ENCODE assay signal across 17 cellular contexts in genomic region chr11:129930743-129931142, GRCh38.
"Had no signal": no experiment of that assay in that cellular context is flagged by ENCODE, and none has a peak within 500 bp of the region (broad histone marks: within the 10 kb centered on the region; RNA-seq: fewer than 3 reads in every experiment).

No MANE protein-coding gene starts in this region.

- H3K4me3 Mint-ChIP-seq: activated CD8-positive, alpha-beta memory T cell treated with anti-CD3 and anti-CD28 coated beads, Interleukin-2, amount 10 ng/mL, durations not matched to agents 7 days and 5 days; activated naive CD8-positive, alpha-beta T cell treated with anti-CD3 and anti-CD28 coated beads for 36 hours; activated T-cell treated with anti-CD3 and anti-CD28 coated beads, Interleukin-2, amount 50 U/mL, for 4 hours; stimulated activated naive B cell treated with anti-CD40 and anti-IgM and Interleukin-4, amounts not matched to agents 10 μg/mL and 1 μg/mL and 100 μg/mL, for 72 hours; type B pancreatic cell had no signal

- H3K27ac ChIP-seq: psoas muscle, right lobe of liver had no signal

- H3K27me3 Mint-ChIP-seq: activated CD8-positive, alpha-beta memory T cell treated with anti-CD3 and anti-CD28 coated beads, Interleukin-2, amount 10 ng/mL, durations not matched to agents 7 days and 5 days; activated naive CD8-positive, alpha-beta T cell treated with anti-CD3 and anti-CD28 coated beads for 36 hours; stimulated activated naive B cell treated with anti-CD40 and anti-IgM and Interleukin-4, amounts not matched to agents 10 μg/mL and 1 μg/mL and 100 μg/mL, for 72 hours; type B pancreatic cell had no signal

- ATAC-seq: activated CD4-positive, CD25-positive, alpha-beta regulatory T cell treated with anti-CD3 and anti-CD28 coated beads, Interleukin-2, amount 50 U/mL, for 24 hours; activated CD8-positive, alpha-beta memory T cell treated with anti-CD3 and anti-CD28 coated beads, Interleukin-2, amount 10 ng/mL, durations not matched to agents 7 days and 5 days; activated T-cell treated with anti-CD3 and anti-CD28 coated beads, Interleukin-2, amount 50 U/mL, for 4 hours; psoas muscle; stimulated activated naive B cell treated with anti-CD40 and anti-IgM and Interleukin-4, amounts not matched to agents 10 μg/mL and 1 μg/mL and 100 μg/mL, for 72 hours had no signal

- H3K27ac Mint-ChIP-seq: activated CD8-positive, alpha-beta memory T cell treated with anti-CD3 and anti-CD28 coated beads, Interleukin-2, amount 10 ng/mL, durations not matched to agents 7 days and 5 days; activated naive CD8-positive, alpha-beta T cell treated with anti-CD3 and anti-CD28 coated beads for 36 hours; stimulated activated naive B cell treated with anti-CD40 and anti-IgM and Interleukin-4, amounts not matched to agents 10 μg/mL and 1 μg/mL and 100 μg/mL, for 72 hours; type B pancreatic cell had no signal

- H3K9me3 ChIP-seq: psoas muscle, right lobe of liver, spleen had no signal

- H3K36me3 ChIP-seq: right lobe of liver had no signal

- H3K9me3 Mint-ChIP-seq: activated naive CD8-positive, alpha-beta T cell treated with anti-CD3 and anti-CD28 coated beads for 36 hours; activated T-cell treated with anti-CD3 and anti-CD28 coated beads, Interleukin-2, amount 50 U/mL, for 4 hours; stimulated activated naive B cell treated with anti-CD40 and anti-IgM and Interleukin-4, amounts not matched to agents 10 μg/mL and 1 μg/mL and 100 μg/mL, for 72 hours; type B pancreatic cell had no signal

- DNase-seq: activated CD4-positive, alpha-beta T cell treated with anti-CD3 and anti-CD28 coated beads, Interleukin-2, amount 50 U/mL, for 4 hours; activated CD8-positive, alpha-beta memory T cell treated with anti-CD3 and anti-CD28 coated beads, Interleukin-2, amount 10 ng/mL, durations not matched to agents 7 days and 5 days; activated gamma-delta T cell; activated naive CD8-positive, alpha-beta T cell treated with anti-CD3 and anti-CD28 coated beads for 36 hours; activated T-cell treated with anti-CD3 and anti-CD28 coated beads, Interleukin-2, amount 50 U/mL, for 4 hours; anterior cingulate cortex; hypothalamus; kidney glomerular epithelial cell; midbrain; psoas muscle; right lobe of liver; spleen; stimulated activated CD4-positive, alpha-beta T cell treated with anti-CD3 and anti-CD28 coated beads, Interleukin-1b, Interleukin-23, amount 100 ng/mL, for 48 hours; stimulated activated naive B cell treated with anti-CD40 and anti-IgM and Interleukin-4, amounts not matched to agents 10 μg/mL and 1 μg/mL and 100 μg/mL, for 72 hours; T-helper 2 cell had no signal

- H3K4me1 Mint-ChIP-seq: activated CD8-positive, alpha-beta memory T cell treated with anti-CD3 and anti-CD28 coated beads, Interleukin-2, amount 10 ng/mL, durations not matched to agents 7 days and 5 days; activated naive CD8-positive, alpha-beta T cell treated with anti-CD3 and anti-CD28 coated beads for 36 hours; stimulated activated naive B cell treated with anti-CD40 and anti-IgM and Interleukin-4, amounts not matched to agents 10 μg/mL and 1 μg/mL and 100 μg/mL, for 72 hours had no signal

- H3K27me3 ChIP-seq: right lobe of liver, spleen had no signal

- H3K4me3 ChIP-seq: psoas muscle, right lobe of liver, spleen had no signal

- H3K4me1 ChIP-seq: psoas muscle, right lobe of liver had no signal
